ENCODE assay signal across 9 cellular contexts in genomic region chr5:181052526-181052927, GRCh38. TPM values are rescaled to one million over a fixed set of nuclear protein-coding genes. Genes with fewer than 3 reads are reported as not detected.
DNase-seq lines count a peak whose midpoint lies in the region; ATAC-seq, FAIRE-seq and TF ChIP-seq lines count a peak whose summit lies in the region.
"Had no signal": no experiment of that assay in that cellular context is flagged by ENCODE, and none has a peak within 500 bp of the region (broad histone marks: within the 10 kb centered on the region; RNA-seq: fewer than 3 reads in every experiment).

No MANE protein-coding gene starts in this region.

- H3K9me3 ChIP-seq in keratinocyte (ENCODE audit: control insufficient read depth, low read depth, low read length): no peaks in the 10 kb centered on the region
- H3K9me3 ChIP-seq in uterus: no peaks in the 10 kb centered on the region

- H3K9me3 Mint-ChIP-seq in activated T-cell treated with anti-CD3 and anti-CD28 coated beads, Interleukin-2, amount 50 U/mL, for 24 hours: no peaks in the 10 kb centered on the region
- no peaks in the 10 kb centered on the region for H3K9me3 Mint-ChIP-seq in activated naive CD4-positive, alpha-beta T cell treated with anti-CD3 and anti-CD28 coated beads, Interleukin-2, amount 50 U/mL, for 24 hours
- H3K9me3 Mint-ChIP-seq in type B pancreatic cell: no peaks in the 10 kb centered on the region

- no peaks in the 10 kb centered on the region for H3K9me1 ChIP-seq in keratinocyte (ENCODE audit: control insufficient read depth, extremely low read depth, insufficient read depth, low read length)

- ATAC-seq in HG03159 (IDR thresholded peaks at IDR 0.05; ENCODE audit: unreplicated experiment): no peak

- no peaks in the 10 kb centered on the region for H4K20me1 ChIP-seq in keratinocyte (ENCODE audit: control insufficient read depth, extremely low read depth, insufficient read depth, low read length)

- peaks cover 86% of the 10 kb centered on the region for H3K27me3 Mint-ChIP-seq in activated T-cell treated with anti-CD3 and anti-CD28 coated beads, Interleukin-2, amount 50 U/mL, for 24 hours
- H3K27me3 Mint-ChIP-seq in activated naive CD4-positive, alpha-beta T cell treated with anti-CD3 and anti-CD28 coated beads, Interleukin-2, amount 50 U/mL, for 24 hours: peaks cover 64% of the 10 kb centered on the region
- peaks cover 80% of the 10 kb centered on the region for H3K27me3 Mint-ChIP-seq in type B pancreatic cell

- H3K4me3 ChIP-seq in keratinocyte (ENCODE audit: control insufficient read depth in 2 of 3, extremely low read depth in 1 of 3, insufficient read depth in 2 of 3, low read depth in 1 of 3, low read length in 3 of 3) (peak overlapping the region; percentile 13 to 30 (median 28)), uterus (no peak overlapping the region)

- no peak for TF ChIP-seq POLR2A in uterus (IDR thresholded peaks at IDR 0.05)

- no peaks in the 10 kb centered on the region for H3K36me3 ChIP-seq in keratinocyte (ENCODE audit: control insufficient read depth in 2 of 2, extremely low read depth in 1 of 2, insufficient read depth in 2 of 2, low read length in 2 of 2)
- no peaks in the 10 kb centered on the region for H3K36me3 ChIP-seq in uterus

- H3K9ac ChIP-seq in keratinocyte (ENCODE audit: control insufficient read depth, extremely low read depth, insufficient read depth, low read length): no peak overlapping the region

- peaks cover 15% of the 10 kb centered on the region for H3K4me1 Mint-ChIP-seq in activated T-cell treated with anti-CD3 and anti-CD28 coated beads, Interleukin-2, amount 50 U/mL, for 24 hours (ENCODE audit: low read depth)
- peaks cover 18% of the 10 kb centered on the region for H3K4me1 Mint-ChIP-seq in activated naive CD4-positive, alpha-beta T cell treated with anti-CD3 and anti-CD28 coated beads, Interleukin-2, amount 50 U/mL, for 24 hours
- H3K4me1 Mint-ChIP-seq in type B pancreatic cell (ENCODE audit: unreplicated experiment): peaks cover 16% of the 10 kb centered on the region

- no peak overlapping the region for H3K27ac Mint-ChIP-seq in activated T-cell treated with anti-CD3 and anti-CD28 coated beads, Interleukin-2, amount 50 U/mL, for 24 hours
- no peak overlapping the region for H3K27ac Mint-ChIP-seq in activated naive CD4-positive, alpha-beta T cell treated with anti-CD3 and anti-CD28 coated beads, Interleukin-2, amount 50 U/mL, for 24 hours
- no peak overlapping the region for H3K27ac Mint-ChIP-seq in type B pancreatic cell

- H3K27me3 ChIP-seq in keratinocyte (ENCODE audit: control insufficient read depth, extremely low read depth, insufficient read depth, low read length): peaks cover 41% of the 10 kb centered on the region
- peaks cover 0 to 24% of the 10 kb centered on the region in 2 donors for H3K27me3 ChIP-seq in uterus

- no peaks in the 10 kb centered on the region for H3K79me2 ChIP-seq in keratinocyte (ENCODE audit: control insufficient read depth, insufficient read depth, low read length)

- dilution Hi-C loops in keratinocyte (cut with MboI; ENCODE audit: extremely low pct_ligation_motif_present, low sequenced_read_pairs): no loop called here

- H2AFZ ChIP-seq in keratinocyte (ENCODE audit: control insufficient read depth, low read length): no peak overlapping the region

- intact Hi-C loops in uterus (cut with DNase I; ENCODE audit: low total_unique reads): no loop called here

- FAIRE-seq in keratinocyte (lab: Jason Lieb, UNC): no peak
- FAIRE-seq: G401.6 had no signal

- peak overlapping the region; percentile 51 for H3K4me3 Mint-ChIP-seq in activated T-cell treated with anti-CD3 and anti-CD28 coated beads, Interleukin-2, amount 50 U/mL, for 24 hours
- peak overlapping the region; percentile 85 for H3K4me3 Mint-ChIP-seq in activated naive CD4-positive, alpha-beta T cell treated with anti-CD3 and anti-CD28 coated beads, Interleukin-2, amount 50 U/mL, for 24 hours
- peak overlapping the region; percentile 80 for H3K4me3 Mint-ChIP-seq in type B pancreatic cell

- TF ChIP-seq CTCF in keratinocyte (optimal IDR thresholded peaks at IDR 0.05 in 1 of 3, IDR thresholded peaks at IDR 0.05 in 1 of 3, conservative IDR thresholded peaks at IDR 0.05 in 1 of 3; ENCODE audit: extremely low read depth in 1 of 3, insufficient read depth in 2 of 3, low read length in 3 of 3) (no peak), type B pancreatic cell (conservative IDR thresholded peaks at IDR 0.05) (no peak), uterus (IDR thresholded peaks at IDR 0.05) (no peak)

- H3K27ac ChIP-seq in keratinocyte (ENCODE audit: control insufficient read depth, insufficient read depth, low read length) (no peak overlapping the region), uterus (no peak overlapping the region)

- peaks cover 4% of the 10 kb centered on the region for H3K4me1 ChIP-seq in keratinocyte (ENCODE audit: control insufficient read depth, extremely low read depth, insufficient read depth, low read length)
- H3K4me1 ChIP-seq in uterus: no peaks in the 10 kb centered on the region

- no peak overlapping the region for H3K4me2 ChIP-seq in keratinocyte (ENCODE audit: control insufficient read depth, extremely low read depth, insufficient read depth, low read depth, low read length)

- DNase-seq in activated T-cell treated with anti-CD3 and anti-CD28 coated beads, Interleukin-2, amount 50 U/mL, for 24 hours: peak; percentile 41
- DNase-seq in activated T-cell treated with anti-CD3 and anti-CD28 coated beads, Interleukin-2, amount 50 U/mL, for 1 hour: no peak
- DNase-seq in keratinocyte (ENCODE audit: low read depth, low spot score) (no peak), type B pancreatic cell (ENCODE audit: extremely low spot score, unreplicated experiment) (no peak), glomerular visceral epithelial cell (ENCODE audit: extremely low spot score) (no peak), uterus (no peak)

- no peaks in the 10 kb centered on the region for H3K36me3 Mint-ChIP-seq in activated T-cell treated with anti-CD3 and anti-CD28 coated beads, Interleukin-2, amount 50 U/mL, for 24 hours (ENCODE audit: low read depth)
- no peaks in the 10 kb centered on the region for H3K36me3 Mint-ChIP-seq in activated naive CD4-positive, alpha-beta T cell treated with anti-CD3 and anti-CD28 coated beads, Interleukin-2, amount 50 U/mL, for 24 hours
- no peaks in the 10 kb centered on the region for H3K36me3 Mint-ChIP-seq in type B pancreatic cell

RNA-seq across cellular contexts. Expression of gene BTNL9, which starts 12.5 kb away (rescaled TPM):
- 0.07 to 0.14 TPM in 2 of 3 replicates, not detected in the other for polyA plus RNA-seq in keratinocyte
- polyA plus RNA-seq in keratinocyte (2011; ENCODE audit: low read depth): not detected
- 0.05 TPM in 1 of 2 replicates, not detected in the other for polyA plus RNA-seq in keratinocyte (2011; cell fraction: cytosol; rRNA removed)
- polyA plus RNA-seq in keratinocyte (2011; cell fraction: nucleus; rRNA removed): 0.70 and 1.4 TPM in 2 replicates
- polyA plus RNA-seq in keratinocyte (2012; ENCODE audit: low replicate concordance): not detected in 2 replicates
- polyA minus RNA-seq in keratinocyte: 0.33 TPM in 1 of 3 replicates, not detected in the others
- not detected for polyA minus RNA-seq in keratinocyte (2011; cell fraction: cytosol; rRNA and poly(A)+ RNA removed)
- polyA minus RNA-seq in keratinocyte (2011; cell fraction: nucleus; rRNA and poly(A)+ RNA removed): 0.74 TPM in 1 of 2 replicates, not detected in the other
- total RNA-seq in type B pancreatic cell (ENCODE audit: low replicate concordance) (0.19 and 0.39 TPM in 2 replicates), uterus (10 to 100 TPM in 3 of 4 donors, 1 to 10 TPM in 1; 9.0 to 36.9 (median 18.9) TPM)

Comparison
In these comparisons a context has a peak if more than half of its experiments do, and no peak if none do; other contexts are left out.
1. H3K4me3 ChIP-seq: peak in keratinocyte (3 of 3); none in uterus (0 of 2).
2. Peak in every context shown above with its lines, with median percentiles within 50 percentile points of each other: H3K4me3 Mint-ChIP-seq.